In the genomic region with DNA sequence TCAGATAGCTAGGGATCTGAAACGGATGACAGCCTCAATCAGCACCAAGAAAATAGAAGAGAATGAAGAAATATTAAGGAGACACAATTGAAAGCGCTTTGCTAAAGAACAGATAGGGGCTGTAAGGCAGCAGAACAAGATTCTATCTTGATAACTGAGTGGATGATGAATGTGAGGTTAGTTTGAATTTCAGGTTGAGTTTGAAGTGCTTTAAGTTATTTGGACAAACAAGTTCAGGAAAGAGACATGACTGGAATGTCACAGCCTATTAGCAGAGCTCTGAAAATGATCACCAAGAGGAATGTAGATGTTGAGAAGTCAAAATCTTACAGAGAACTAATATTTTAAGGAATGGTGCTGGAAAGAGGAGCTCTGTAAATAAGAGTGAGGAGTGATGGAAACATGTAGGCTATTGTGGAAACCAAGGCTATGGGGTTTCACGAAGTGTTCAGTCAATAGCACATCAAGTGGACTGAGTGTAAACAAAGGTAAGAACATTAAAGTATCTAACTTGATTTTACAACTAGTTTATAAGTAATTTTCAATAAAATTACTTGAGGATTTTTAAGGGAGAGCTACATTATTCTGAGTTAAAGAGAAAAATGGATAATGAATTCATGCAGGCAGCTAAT, we compare ENCODE assay signal across 14 cellular contexts.
DNase-seq lines count a peak whose midpoint lies in the region; ATAC-seq and TF ChIP-seq lines count a peak whose summit lies in the region.
"Had no signal": no experiment of that assay in that cellular context is flagged by ENCODE, and none has a peak within 500 bp of the region (broad histone marks: within the 10 kb centered on the region; RNA-seq: fewer than 3 reads in every experiment).

No MANE protein-coding gene starts in this region.

- peaks cover 6% of the 10 kb centered on the region for H3K4me1 Mint-ChIP-seq in progenitor cell of endocrine pancreas (ENCODE audit: low read depth)
- H3K4me1 Mint-ChIP-seq: CD14-positive monocyte; CD4-positive, alpha-beta memory T cell; H9 had no signal

- H3K27ac ChIP-seq in left lung (no peak overlapping the region), upper lobe of left lung (no peak overlapping the region)
- H3K27ac ChIP-seq: BLaER1 had no signal

- H3K36me3 ChIP-seq in left lung (peaks cover 0 to 19% of the 10 kb centered on the region in 2 donors), upper lobe of left lung (peaks cover 0 to 22% (median 0%) of the 10 kb centered on the region in 4 donors)

- 56 to 73% methylated on average over 3 of the region's 3 CpGs for WGBS in upper lobe of left lung, 2 donors

- no peak overlapping the region for H3K4me3 Mint-ChIP-seq in progenitor cell of endocrine pancreas (ENCODE audit: low read depth)
- H3K4me3 Mint-ChIP-seq: CD14-positive monocyte; CD4-positive, alpha-beta memory T cell; H9 had no signal

- no peak for TF ChIP-seq CTCF in left lung (IDR thresholded peaks at IDR 0.05)
- no peak for TF ChIP-seq CTCF in progenitor cell of endocrine pancreas (IDR thresholded peaks at IDR 0.05; ENCODE audit: unreplicated experiment)
- TF ChIP-seq CTCF in upper lobe of left lung (IDR thresholded peaks at IDR 0.05) = no peak

- H3K4me1 ChIP-seq in left lung = no peaks in the 10 kb centered on the region
- H3K4me1 ChIP-seq in upper lobe of left lung = no peaks in the 10 kb centered on the region
- H3K4me1 ChIP-seq: BLaER1 had no signal

- TF ChIP-seq POLR2A in upper lobe of left lung (IDR thresholded peaks at IDR 0.05) = no peak

- H3K27me3 ChIP-seq in left lung = no peaks in the 10 kb centered on the region
- H3K27me3 ChIP-seq in upper lobe of left lung = no peaks in the 10 kb centered on the region
- H3K27me3 ChIP-seq: BLaER1 had no signal

- H3K9me3 ChIP-seq in left lung (no peaks in the 10 kb centered on the region), upper lobe of left lung (no peaks in the 10 kb centered on the region)
- H3K9me3 ChIP-seq: BLaER1 had no signal

- DNase-seq in NCI-H510A treated with DMSO at 0.1 percent for 48 hours (lab: John Stamatoyannopoulos, UW) (peak; percentile 1), NCI-H510A (lab: John Stamatoyannopoulos, UW) (no peak), left lung (no peak), progenitor cell of endocrine pancreas (ENCODE audit: low spot score, unreplicated experiment) (no peak), upper lobe of left lung (no peak), SW480 (ENCODE audit: low spot score) (no peak), NCI-H526 treated with DMSO at 0.1 percent for 48 hours (lab: John Stamatoyannopoulos, UW) (no peak)
- DNase-seq: 8988T; CD4-positive, alpha-beta memory T cell; DMS153; DND-41; H9 had no signal

- H3K4me3 ChIP-seq in left lung (no peak overlapping the region), upper lobe of left lung (no peak overlapping the region)
- H3K4me3 ChIP-seq: BLaER1 had no signal

- ATAC-seq in left lung = peak; percentile 84
- ATAC-seq in upper lobe of left lung (ENCODE audit: low FRiP score in 2 of 2) = no peak

- peaks cover 4% of the 10 kb centered on the region for H3K9me3 Mint-ChIP-seq in progenitor cell of endocrine pancreas (ENCODE audit: low read depth)
- H3K9me3 Mint-ChIP-seq: CD4-positive, alpha-beta memory T cell; H9 had no signal

- no peaks in the 10 kb centered on the region for H3K27me3 Mint-ChIP-seq in progenitor cell of endocrine pancreas
- H3K27me3 Mint-ChIP-seq: CD4-positive, alpha-beta memory T cell had no signal

- no peak for TF ChIP-seq EP300 in upper lobe of left lung (IDR thresholded peaks at IDR 0.05)

- peaks cover 17% of the 10 kb centered on the region for H3K36me3 Mint-ChIP-seq in progenitor cell of endocrine pancreas (ENCODE audit: insufficient read depth)

- H3K27ac Mint-ChIP-seq in progenitor cell of endocrine pancreas = peak overlapping the region; percentile 20
- H3K27ac Mint-ChIP-seq: H9 had no signal

- intact Hi-C loops in left lung (cut with DNase I) = no loop called here
